Comparison of ENCODE assay signal across 10 cellular contexts in genomic region chr1:12600880-12601633, GRCh38. TPM values are rescaled to one million over a fixed set of nuclear protein-coding genes. Genes with fewer than 3 reads are reported as not detected.
DNase-seq lines count a peak whose midpoint lies in the region; ATAC-seq and TF ChIP-seq lines count a peak whose summit lies in the region.
"Had no signal": no experiment of that assay in that cellular context is flagged by ENCODE, and none has a peak within 500 bp of the region (broad histone marks: within the 10 kb centered on the region; RNA-seq: fewer than 3 reads in every experiment).

No MANE protein-coding gene starts in this region.

- DNase-seq in D341Med (ENCODE audit: low spot score) (peak; percentile 53), foreskin keratinocyte (no peak)
- DNase-seq in activated T-cell treated with anti-CD3 and anti-CD28 coated beads, Interleukin-2, amount 50 U/mL, for 1 hour, result peak; percentile 70
- DNase-seq in stimulated activated CD4-positive, alpha-beta T cell treated with anti-CD3 and anti-CD28 coated beads, Interleukin-15, amount 100 ng/mL, for 24 hours, result peak; percentile 63

- TF ChIP-seq POLR2A in GM18505 (IDR thresholded peaks at IDR 0.05; ENCODE audit: borderline replicate concordance, extremely low read depth, insufficient read depth, insufficient read length), result no peak

- peaks cover 3% of the 10 kb centered on the region for H3K4me1 ChIP-seq in foreskin keratinocyte

- peaks cover 43% of the 10 kb centered on the region for H3K27me3 ChIP-seq in foreskin keratinocyte

- TF ChIP-seq CTCF in LNCAP (IDR thresholded peaks at IDR 0.05) (peak; percentile 14; the same call in 1 of the 2 replicates), foreskin keratinocyte (conservative IDR thresholded peaks at IDR 0.05) (peak; percentile 67)

- ATAC-seq in foreskin keratinocyte (peak; percentile 38), GM18511 (IDR thresholded peaks at IDR 0.05; ENCODE audit: unreplicated experiment) (no peak), GM18505 (IDR thresholded peaks at IDR 0.05; ENCODE audit: unreplicated experiment) (no peak), GM19395 (IDR thresholded peaks at IDR 0.05; ENCODE audit: unreplicated experiment) (no peak)

- no peak overlapping the region for H3K27ac ChIP-seq in foreskin keratinocyte
- H3K27ac ChIP-seq: neutrophil had no signal

RNA-seq across cellular contexts. Expression of gene DHRS3, which starts 17.0 kb away (rescaled TPM):
- total RNA-seq in foreskin keratinocyte, result 2.6 and 6.4 TPM in 2 replicates
- 3.2 and 7.0 TPM in 2 replicates for polyA plus RNA-seq in foreskin keratinocyte

RNA-seq across cellular contexts. Expression of gene AADACL4, which starts 42.8 kb away (rescaled TPM):
- total RNA-seq in foreskin keratinocyte, result not detected in 2 replicates
- polyA plus RNA-seq in foreskin keratinocyte, result not detected in 2 replicates
- total RNA-seq: LHCN-M2 had no signal

Comparison
In these comparisons a context has a peak if more than half of its experiments do, and no peak if none do; other contexts are left out.
1. DNase-seq: peak in D341Med (single experiment), activated T-cell treated with anti-CD3 and anti-CD28 coated beads, Interleukin-2, amount 50 U/mL, for 1 hour (single experiment) and stimulated activated CD4-positive, alpha-beta T cell treated with anti-CD3 and anti-CD28 coated beads, Interleukin-15, amount 100 ng/mL, for 24 hours (single experiment); none in foreskin keratinocyte (0 of 2).